Comparison of ENCODE assay signal across 10 cellular contexts in genomic region chr15:69689133-69689532, GRCh38.
"Had no signal": no experiment of that assay in that cellular context is flagged by ENCODE, and none has a peak within 500 bp of the region (broad histone marks: within the 10 kb centered on the region; RNA-seq: fewer than 3 reads in every experiment).

No MANE protein-coding gene starts in this region.

- H3K4me2 ChIP-seq: KMS-11 had no signal

- H3K4me3 ChIP-seq: GM23248, HAP-1 had no signal

- H3K9ac ChIP-seq: GM23248, KMS-11 had no signal

- H3K27ac Mint-ChIP-seq: HFFc6 had no signal

- H3K36me3 ChIP-seq: HAP-1 had no signal

- H3K27ac ChIP-seq: GM23248, KMS-11 had no signal

- H3K4me3 Mint-ChIP-seq: HFFc6 had no signal

- H3K4me1 ChIP-seq: HAP-1 had no signal

- H2AFZ ChIP-seq: GM23248 had no signal

- DNase-seq: GM23248, GOT3, H7, HFFc6, IMR-90, Karpas-422, KBM-7 had no signal

- FAIRE-seq: HTR-8/SVneo had no signal
